11 cellular contexts compared by ENCODE assay signal in genomic region chrX:84469226-84469625, GRCh38. TPM values are rescaled to one million over a fixed set of nuclear protein-coding genes. Genes with fewer than 3 reads are reported as not detected.
DNase-seq lines count a peak whose midpoint lies in the region; ATAC-seq and TF ChIP-seq lines count a peak whose summit lies in the region.
"Had no signal": no experiment of that assay in that cellular context is flagged by ENCODE, and none has a peak within 500 bp of the region (broad histone marks: within the 10 kb centered on the region; RNA-seq: fewer than 3 reads in every experiment).

No MANE protein-coding gene starts in this region.

- H3K27ac Mint-ChIP-seq in T-helper 2 cell treated with Interferon-gamma antibody and Interleukin-4, amounts not matched to agents 5 μg/mL and 100 μg/mL, for 36 hours, result no peak overlapping the region

- no peaks in the 10 kb centered on the region for H3K4me1 Mint-ChIP-seq in T-helper 2 cell treated with Interferon-gamma antibody and Interleukin-4, amounts not matched to agents 5 μg/mL and 100 μg/mL, for 36 hours (ENCODE audit: low read depth)

- no peaks in the 10 kb centered on the region for H3K9me3 Mint-ChIP-seq in T-helper 2 cell treated with Interferon-gamma antibody and Interleukin-4, amounts not matched to agents 5 μg/mL and 100 μg/mL, for 36 hours

- no peak for ATAC-seq in GM21447 (IDR thresholded peaks at IDR 0.05; ENCODE audit: unreplicated experiment)

- no peak overlapping the region for H3K27ac ChIP-seq in dorsolateral prefrontal cortex

- no peak for TF ChIP-seq CTCF in astrocyte of the spinal cord (IDR thresholded peaks at IDR 0.05; ENCODE audit: low read depth, low read length)
- TF ChIP-seq CTCF in dorsolateral prefrontal cortex (IDR thresholded peaks at IDR 0.05 in 54 of 56, conservative IDR thresholded peaks at IDR 0.05 in 2 of 56; ENCODE audit: low read depth in 1 of 56, partially characterized antibody in 56 of 56), result no peak

- intact Hi-C loops in dorsolateral prefrontal cortex (cut with DNase I), result no loop called here

- H3K36me3 Mint-ChIP-seq in T-helper 2 cell treated with Interferon-gamma antibody and Interleukin-4, amounts not matched to agents 5 μg/mL and 100 μg/mL, for 36 hours (ENCODE audit: low read depth), result peaks cover 4% of the 10 kb centered on the region

- H3K4me3 Mint-ChIP-seq in T-helper 2 cell treated with Interferon-gamma antibody and Interleukin-4, amounts not matched to agents 5 μg/mL and 100 μg/mL, for 36 hours, result no peak overlapping the region

- DNase-seq in EH (ENCODE audit: low read depth) (peak; percentile 11), LHCN-M2 (ENCODE audit: low read depth) (peak; percentile 38), astrocyte of the spinal cord (ENCODE audit: low read depth, low spot score) (peak; percentile 53), kidney tubule cell (ENCODE audit: low spot score) (peak; percentile 62), dorsolateral prefrontal cortex (no peak)
- DNase-seq in T-helper 2 cell treated with Interferon-gamma antibody and Interleukin-4, amounts not matched to agents 5 μg/mL and 100 μg/mL, for 36 hours (ENCODE audit: low spot score), result no peak
- DNase-seq: amniotic stem cell, Caco-2, GOT3, NCI-H2081 treated with DMSO at 0.1 percent for 48 hours had no signal

- H3K4me3 ChIP-seq in astrocyte of the spinal cord (ENCODE audit: low read depth, low read length) (no peak overlapping the region), dorsolateral prefrontal cortex (no peak overlapping the region)

- in situ Hi-C loops in astrocyte of the spinal cord (cut with HindIII; ENCODE audit: low sequenced_read_pairs), result no loop called here

- H3K27me3 ChIP-seq in dorsolateral prefrontal cortex, result peaks cover 0 to 31% (median 0%) of the 10 kb centered on the region in 45 donors

- no peaks in the 10 kb centered on the region for H3K27me3 Mint-ChIP-seq in T-helper 2 cell treated with Interferon-gamma antibody and Interleukin-4, amounts not matched to agents 5 μg/mL and 100 μg/mL, for 36 hours (ENCODE audit: low read depth)

RNA-seq across cellular contexts. Expression of gene HDX, which starts 33.0 kb away (rescaled TPM):
- 5.1 and 8.0 TPM in 2 replicates for total RNA-seq in LHCN-M2 (2014; rRNA removed)
- 3.0 TPM for polyA plus RNA-seq in LHCN-M2 (2012)
- 10 to 100 TPM in 97 of 120 experiments, 1 to 10 TPM in 23; 7.6 to 18.9 (median 11.6) TPM for total RNA-seq in dorsolateral prefrontal cortex

Comparison
In these comparisons a context has a peak if more than half of its experiments do, and no peak if none do; other contexts are left out.
1. DNase-seq: peak in EH (single experiment), LHCN-M2 (single experiment), astrocyte of the spinal cord (single experiment) and kidney tubule cell (single experiment); none in T-helper 2 cell treated with Interferon-gamma antibody and Interleukin-4, amounts not matched to agents 5 μg/mL and 100 μg/mL, for 36 hours (single experiment) and dorsolateral prefrontal cortex (0 of 10).